Comparison of ENCODE assay signal across 8 cellular contexts in genomic region chr4:69099910-69100309, GRCh38. TPM values are rescaled to one million over a fixed set of nuclear protein-coding genes. Genes with fewer than 3 reads are reported as not detected.
"Had no signal": no experiment of that assay in that cellular context is flagged by ENCODE, and none has a peak within 500 bp of the region (broad histone marks: within the 10 kb centered on the region; RNA-seq: fewer than 3 reads in every experiment).

No MANE protein-coding gene starts in this region.

- H2AFZ ChIP-seq: GM23248 had no signal

- H3K36me3 Mint-ChIP-seq: IgD-negative memory B cell had no signal

- H3K4me2 ChIP-seq: KMS-11 had no signal

- H3K9me3 Mint-ChIP-seq: H9 had no signal

- H3K4me3 Mint-ChIP-seq: H9, IgD-negative memory B cell had no signal

- H3K9ac ChIP-seq: GM23248, KMS-11 had no signal

- FAIRE-seq: HTR-8/SVneo had no signal

- H3K4me1 Mint-ChIP-seq: IgD-negative memory B cell had no signal

- H3K27ac Mint-ChIP-seq: H9, IgD-negative memory B cell had no signal

- H3K4me3 ChIP-seq: GM23248 had no signal

- H3K27me3 Mint-ChIP-seq: IgD-negative memory B cell had no signal

- H3K27ac ChIP-seq: GM23248, KMS-11 had no signal

- DNase-seq: GM23248, GOT3, H9, HCEC 1CT, KBM-7 had no signal

RNA-seq across cellular contexts. Expression of gene UGT2B7, which starts 3.6 kb away (rescaled TPM):
- total RNA-seq: GM23248, H9 had no signal
- polyA plus RNA-seq: GM23248, IgD-negative memory B cell had no signal
